14 cellular contexts compared by ENCODE assay signal in genomic region chrX:153488231-153488914, GRCh38. TPM values are rescaled to one million over a fixed set of nuclear protein-coding genes. Genes with fewer than 3 reads are reported as not detected.
DNase-seq lines count a peak whose midpoint lies in the region; ATAC-seq, FAIRE-seq and TF ChIP-seq lines count a peak whose summit lies in the region.
"Had no signal": no experiment of that assay in that cellular context is flagged by ENCODE, and none has a peak within 500 bp of the region (broad histone marks: within the 10 kb centered on the region; RNA-seq: fewer than 3 reads in every experiment).

No MANE protein-coding gene starts in this region.

- no peak overlapping the region for H3K23ac ChIP-seq in trophoblast cell (ENCODE audit: low read length)

- no peak overlapping the region for H3K4me2 ChIP-seq in trophoblast cell (ENCODE audit: low read length)

- peak overlapping the region; percentile 6 for H3K4ac ChIP-seq in trophoblast cell (ENCODE audit: low read depth, low read length)

- H2BK12ac ChIP-seq in trophoblast cell (ENCODE audit: low read length) = peak overlapping the region; percentile 32

- H2BK5ac ChIP-seq in trophoblast cell (ENCODE audit: low read depth, low read length, poor library complexity) = peak overlapping the region; percentile 19

- H2BK120ac ChIP-seq in trophoblast cell (ENCODE audit: insufficient read depth, low read length, poor library complexity) = peak overlapping the region; percentile 68

- TF ChIP-seq CTCF in ascending aorta (IDR thresholded peaks at IDR 0.05) (no peak), dorsolateral prefrontal cortex (IDR thresholded peaks at IDR 0.05 in 54 of 56, conservative IDR thresholded peaks at IDR 0.05 in 2 of 56; ENCODE audit: low read depth in 1 of 56, partially characterized antibody in 56 of 56) (no peak)

- H3K27me3 ChIP-seq in ascending aorta = no peaks in the 10 kb centered on the region
- H3K27me3 ChIP-seq in right cardiac atrium (ENCODE audit: control insufficient read depth, insufficient read depth) = no peaks in the 10 kb centered on the region
- H3K27me3 ChIP-seq in trophoblast cell (ENCODE audit: insufficient read depth, low read length) = no peaks in the 10 kb centered on the region
- H3K27me3 ChIP-seq in dorsolateral prefrontal cortex = peaks cover 0 to 66% (median 0%) of the 10 kb centered on the region in 45 donors

- H3K9me3 ChIP-seq in ascending aorta (no peaks in the 10 kb centered on the region), right cardiac atrium (ENCODE audit: control insufficient read depth, low read length) (no peaks in the 10 kb centered on the region), trophoblast cell (ENCODE audit: insufficient read depth, low read depth, low read length) (no peaks in the 10 kb centered on the region)

- DNase-seq in Daoy (ENCODE audit: low read depth) (peak; percentile 53), ascending aorta (ENCODE audit: low spot score in 2 of 2) (peak in 1 of 2 donors; percentile 86), right cardiac atrium (peak; percentile 72 to 90 (median 89)), trophoblast cell (no peak), RCC 7860 (ENCODE audit: low spot score) (no peak), dorsolateral prefrontal cortex (no peak)
- DNase-seq: NCI-H1930; stimulated activated CD4-positive, alpha-beta T cell treated with anti-CD3 and anti-CD28 coated beads, Interleukin-4, amount 100 ng/mL, for 4 hours had no signal

- peak; percentile 74 to 77 for ATAC-seq in right cardiac atrium
- ATAC-seq in GM21360 (IDR thresholded peaks at IDR 0.05; ENCODE audit: unreplicated experiment) = no peak
- ATAC-seq in HG03460 (IDR thresholded peaks at IDR 0.05; ENCODE audit: unreplicated experiment) = no peak

- H4K12ac ChIP-seq in trophoblast cell (ENCODE audit: low read depth, low read length) = peak overlapping the region; percentile 80

- H4K91ac ChIP-seq in trophoblast cell (ENCODE audit: low read depth, low read length) = peak overlapping the region; percentile 89

- H3K27ac ChIP-seq in ascending aorta = peak overlapping the region; percentile 87 to 94
- peak overlapping the region; percentile 55 for H3K27ac ChIP-seq in right cardiac atrium (ENCODE audit: low read length)
- H3K27ac ChIP-seq in trophoblast cell (ENCODE audit: low read depth, low read length) = no peak overlapping the region
- H3K27ac ChIP-seq in dorsolateral prefrontal cortex = peak overlapping the region in 13 of 59 donors; percentile 1 to 53 (median 21)

- H3K9ac ChIP-seq in trophoblast cell (ENCODE audit: low read length) = no peak overlapping the region

- H3K4me1 ChIP-seq in ascending aorta (peaks cover 6 to 54% of the 10 kb centered on the region in 2 donors), right cardiac atrium (ENCODE audit: control insufficient read depth, insufficient read depth, low read length) (peaks cover 1% of the 10 kb centered on the region), trophoblast cell (ENCODE audit: control insufficient read depth in 1 of 2, insufficient read depth in 2 of 2, low read length in 2 of 2) (peaks cover 7 to 16% of the 10 kb centered on the region in 2 experiments)

- H3K4me3 ChIP-seq in ascending aorta (peak overlapping the region in 1 of 2 donors; percentile 36), right cardiac atrium (ENCODE audit: low read length) (no peak overlapping the region), trophoblast cell (ENCODE audit: low read depth, low read length) (no peak overlapping the region), dorsolateral prefrontal cortex (no peak overlapping the region)

- no peaks in the 10 kb centered on the region for H3K79me2 ChIP-seq in trophoblast cell (ENCODE audit: control insufficient read depth, insufficient read depth, low read length, poor library complexity)

- H3K18ac ChIP-seq in trophoblast cell (ENCODE audit: low read length) = peak overlapping the region; percentile 58

- peak overlapping the region; percentile 84 for H4K8ac ChIP-seq in trophoblast cell (ENCODE audit: low read depth, low read length)

- H3K36me3 ChIP-seq in ascending aorta (no peaks in the 10 kb centered on the region), trophoblast cell (ENCODE audit: control insufficient read depth in 1 of 2, insufficient read depth in 2 of 2, low read length in 2 of 2) (no peaks in the 10 kb centered on the region)

- H2AFZ ChIP-seq in trophoblast cell (ENCODE audit: insufficient read depth, low read length, poor library complexity) = peak overlapping the region; percentile 64

- no peak for FAIRE-seq in RCC 7860 (lab: Jason Lieb, UNC)
- FAIRE-seq: endometrium, G401.6 had no signal

- 32% methylated on average over 26 of the region's 27 CpGs for WGBS in right cardiac atrium
- no CpG with 5 or more reads among the region's 27 CpGs for WGBS in trophoblast cell (ENCODE audit: extremely low coverage, insufficient coverage, insufficient read length)

- intact Hi-C loops in ascending aorta (cut with DNase I) = no loop called here
- intact Hi-C loops in right cardiac atrium (cut with DNase I) = no loop called here
- intact Hi-C loops in dorsolateral prefrontal cortex (cut with DNase I) = no loop called here

- peaks cover 13% of the 10 kb centered on the region for H3K79me1 ChIP-seq in trophoblast cell (ENCODE audit: low read length)

- peak overlapping the region; percentile 79 for H2AK5ac ChIP-seq in trophoblast cell (ENCODE audit: low read length)

- peak overlapping the region; percentile 59 for H3K14ac ChIP-seq in trophoblast cell (ENCODE audit: low read length)

RNA-seq across cellular contexts. Expression of gene BGN, which starts 6.4 kb away (rescaled TPM):
- 3.7 and 5.7 TPM in 2 replicates for total RNA-seq in Daoy (2014; rRNA removed; shearing (Covaris generic))
- total RNA-seq in ascending aorta (1,387 TPM), right cardiac atrium (100 to 1,000 TPM; 173 to 244 (median 206) TPM), dorsolateral prefrontal cortex (100 to 1,000 TPM in 2 of 120 experiments, 10 to 100 TPM in 118; 18.8 to 120 (median 39.8) TPM)
- 167 TPM for polyA plus RNA-seq in right cardiac atrium
- polyA plus RNA-seq in trophoblast cell (2013) = 47.2 and 52.2 TPM in 2 replicates
- total RNA-seq: activated CD8-positive, alpha-beta memory T cell treated with anti-CD3 and anti-CD28 coated beads for 36 hours; OCI-LY7 had no signal

RNA-seq across cellular contexts. Expression of gene HAUS7, which starts 18.0 kb away (rescaled TPM):
- 35.7 and 58.0 TPM in 2 replicates for total RNA-seq in Daoy (2014; rRNA removed; shearing (Covaris generic))
- total RNA-seq in ascending aorta (22.5 TPM), right cardiac atrium (10 to 100 TPM; 14.5 to 18.3 (median 16.8) TPM), dorsolateral prefrontal cortex (10 to 100 TPM; 25.8 to 75.1 (median 43.9) TPM)
- polyA plus RNA-seq in right cardiac atrium = 17.3 TPM
- 20.9 and 21.1 TPM in 2 replicates for polyA plus RNA-seq in trophoblast cell (2013)

RNA-seq across cellular contexts. Expression of gene ATP2B3, which starts 29.1 kb away (rescaled TPM):
- total RNA-seq in Daoy (2014; rRNA removed; shearing (Covaris generic)) = not detected in 2 replicates
- 0.32 TPM for total RNA-seq in ascending aorta
- not detected for total RNA-seq in right cardiac atrium
- under 0.01 TPM for polyA plus RNA-seq in right cardiac atrium
- 2.6 and 2.8 TPM in 2 replicates for polyA plus RNA-seq in trophoblast cell (2013)
- 10 to 100 TPM; 15.7 to 77.1 (median 57.9) TPM for total RNA-seq in dorsolateral prefrontal cortex
- total RNA-seq: activated CD8-positive, alpha-beta memory T cell treated with anti-CD3 and anti-CD28 coated beads for 36 hours; OCI-LY7 had no signal

RNA-seq across cellular contexts. Expression of gene TREX2, which starts 42.5 kb away (rescaled TPM):
- total RNA-seq in Daoy (2014; rRNA removed; shearing (Covaris generic)) = 1.3 TPM in 1 of 2 replicates, not detected in the other
- total RNA-seq in ascending aorta (0.21 TPM), right cardiac atrium (under 1 TPM in 2 of 4 donors, not detected in 2; 0.28 to 0.91 TPM), dorsolateral prefrontal cortex (1 to 10 TPM in 60 of 120 experiments, under 1 TPM in 46, not detected in 14; 0.36 to 3.4 (median 1.1) TPM)
- polyA plus RNA-seq in right cardiac atrium = 0.48 TPM
- polyA plus RNA-seq in trophoblast cell (2013) = 0.12 and 0.18 TPM in 2 replicates

Comparison
In these comparisons a context has a peak if more than half of its experiments do, and no peak if none do; other contexts are left out.
1. DNase-seq: peak in Daoy (single experiment) and right cardiac atrium (3 of 3); none in trophoblast cell (0 of 2), RCC 7860 (single experiment) and dorsolateral prefrontal cortex (0 of 10).
2. ATAC-seq: peak in right cardiac atrium (2 of 2); none in GM21360 (single experiment) and HG03460 (single experiment).
3. RNA of gene ATP2B3, which starts 29.1 kb away (total RNA-seq): 15.7 to 77.1 TPM in dorsolateral prefrontal cortex; 0.32 TPM in ascending aorta (single experiment), not detected in right cardiac atrium and not detected in Daoy; every median in the first group is over 10 times any median in the second.